ENCODE assay signal across 1 cellular context in the genomic region with DNA sequence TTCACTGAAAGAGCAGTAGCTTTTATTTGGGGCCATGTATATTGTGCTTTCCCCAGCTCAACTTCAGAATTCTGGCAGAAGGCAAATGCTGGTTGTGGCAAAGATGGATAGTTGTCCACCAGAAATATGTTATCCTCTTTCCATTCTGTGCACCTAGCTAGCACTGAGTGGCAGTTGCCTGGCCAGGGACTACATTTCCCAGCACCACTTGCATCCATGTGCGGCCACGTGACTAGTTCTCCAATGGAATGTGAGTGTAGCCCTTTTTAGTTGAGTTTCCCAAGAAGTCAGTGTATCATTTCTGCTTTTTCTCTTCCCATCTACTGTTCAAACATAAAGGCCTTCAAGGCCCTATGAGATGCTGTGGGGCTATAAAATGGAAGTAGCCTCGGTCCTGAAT.
A peak's percentile ranks its signal among the peaks of the same experiment; 100 is the strongest.
TF ChIP-seq lines count a peak whose summit lies in the region.

No MANE protein-coding gene starts in this region.

TF ChIP-seq in H1, 55 proteins besides CTCF, POLR2A, EP300 and RAD21:
- TF ChIP-seq BACH1 (IDR thresholded peaks at IDR 0.05; ENCODE audit: low read length): no peak
- no peak for TF ChIP-seq CHD1 (IDR thresholded peaks at IDR 0.05; ENCODE audit: low read depth, low read length)
- TF ChIP-seq BCL11A (IDR thresholded peaks at IDR 0.05; ENCODE audit: low read depth in 2 of 2, low read length in 2 of 2): no peak
- peak; percentile 73 for TF ChIP-seq SIX5 (IDR thresholded peaks at IDR 0.05; ENCODE audit: low read depth, low read length)
- no peak for TF ChIP-seq MAX (IDR thresholded peaks at IDR 0.05)
- TF ChIP-seq YY1 (IDR thresholded peaks at IDR 0.05; ENCODE audit: low read depth, low read length): 0 out of 2 replicates have a peak, but pooled peaks have one; percentile 47
- TF ChIP-seq SUZ12 (IDR thresholded peaks at IDR 0.05; ENCODE audit: low read length): no peak
- no peak for TF ChIP-seq EGR1 (IDR thresholded peaks at IDR 0.05; ENCODE audit: borderline replicate concordance, low read depth, low read length)
- no peak for TF ChIP-seq SIRT6 (IDR thresholded peaks at IDR 0.05; ENCODE audit: low read length)
- no peak for TF ChIP-seq ZNF274 (IDR thresholded peaks at IDR 0.05; ENCODE audit: borderline replicate concordance, extremely low read depth, low read length)
- peak; percentile 89 for TF ChIP-seq USF2 (IDR thresholded peaks at IDR 0.05; ENCODE audit: low read length)
- TF ChIP-seq KDM5A (IDR thresholded peaks at IDR 0.05; ENCODE audit: low read length): no peak
- TF ChIP-seq TEAD4 (IDR thresholded peaks at IDR 0.05; ENCODE audit: low read depth, low read length): peak; percentile 52; the same call in 1 of the 2 replicates
- no peak for TF ChIP-seq CBX8 (IDR thresholded peaks at IDR 0.05; ENCODE audit: borderline replicate concordance, low read depth, low read length)
- peak; percentile 70 for TF ChIP-seq ATF3 (IDR thresholded peaks at IDR 0.05; ENCODE audit: insufficient read depth, low read depth, low read length)
- no peak for TF ChIP-seq PHF8 (conservative IDR thresholded peaks at IDR 0.05; ENCODE audit: low read depth, low read length)
- TF ChIP-seq POLR2AphosphoS5 (IDR thresholded peaks at IDR 0.05; ENCODE audit: low read depth, low read length): no peak
- TF ChIP-seq KDM4A (IDR thresholded peaks at IDR 0.05; ENCODE audit: low read depth, low read length, severe bottlenecking): no peak
- no peak for TF ChIP-seq SP4 (IDR thresholded peaks at IDR 0.05; ENCODE audit: low read length)
- no peak for TF ChIP-seq BRCA1 (IDR thresholded peaks at IDR 0.05; ENCODE audit: low read depth, low read length)
TF ChIP-seq in H1: peak in this region for 5.
